Comparison of ENCODE assay signal across 8 cellular contexts in genomic region chr3:172317984-172318383, GRCh38.
DNase-seq lines count a peak whose midpoint lies in the region; ATAC-seq and TF ChIP-seq lines count a peak whose summit lies in the region.

No MANE protein-coding gene starts in this region.

- H3K4me1 ChIP-seq in Peyer's patch (peaks cover 0 to 43% (median 0%) of the 10 kb centered on the region in 4 donors), esophagus squamous epithelium (peaks cover 8 to 78% (median 28%) of the 10 kb centered on the region in 3 donors), neutrophil (ENCODE audit: control insufficient read depth in 1 of 2, insufficient read depth in 1 of 2, low read depth in 1 of 2, low read length in 1 of 2) (peaks cover 13 to 21% of the 10 kb centered on the region in 2 experiments)

- no peaks in the 10 kb centered on the region for H3K9me3 ChIP-seq in Peyer's patch
- no peaks in the 10 kb centered on the region for H3K9me3 ChIP-seq in esophagus squamous epithelium
- H3K9me3 ChIP-seq in neutrophil, result no peaks in the 10 kb centered on the region

- H3K27me3 ChIP-seq in Peyer's patch, result no peaks in the 10 kb centered on the region
- H3K27me3 ChIP-seq in esophagus squamous epithelium, result no peaks in the 10 kb centered on the region
- no peaks in the 10 kb centered on the region for H3K27me3 ChIP-seq in neutrophil

- DNase-seq in GM12865 (ENCODE audit: low read depth) (peak; percentile 58), Peyer's patch (no peak), esophagus squamous epithelium (lab: John Stamatoyannopoulos, UW) (no peak)
- DNase-seq in activated CD4-positive, CD25-positive, alpha-beta regulatory T cell (lab: John Stamatoyannopoulos, UW), result no peak
- no peak for DNase-seq in effector CD4-positive, alpha-beta T cell

- H3K4me3 ChIP-seq in GM12865 (ENCODE audit: low read depth, low read length), result no peak overlapping the region
- no peak overlapping the region for H3K4me3 ChIP-seq in Peyer's patch
- no peak overlapping the region for H3K4me3 ChIP-seq in esophagus squamous epithelium
- H3K4me3 ChIP-seq in neutrophil (ENCODE audit: low read depth in 1 of 2, low read length in 1 of 2), result no peak overlapping the region

- 0 to 8% methylated on average over 1 of the region's 1 CpG for WGBS in esophagus squamous epithelium, 2 donors

- TF ChIP-seq POLR2A in Peyer's patch (IDR thresholded peaks at IDR 0.05) (no peak), esophagus squamous epithelium (IDR thresholded peaks at IDR 0.05) (no peak)

- ATAC-seq in HG02973 (IDR thresholded peaks at IDR 0.05; ENCODE audit: unreplicated experiment) (peak; percentile 52), GM18867 (IDR thresholded peaks at IDR 0.05; ENCODE audit: unreplicated experiment) (no peak)

- H3K27ac ChIP-seq in Peyer's patch (peak overlapping the region; percentile 52 to 79 (median 56)), esophagus squamous epithelium (peak overlapping the region; percentile 25 to 82 (median 70)), neutrophil (peak overlapping the region; percentile 67)

- H3K36me3 ChIP-seq in Peyer's patch, result no peaks in the 10 kb centered on the region
- peaks cover 0 to 16% (median 3%) of the 10 kb centered on the region in 3 donors for H3K36me3 ChIP-seq in esophagus squamous epithelium
- H3K36me3 ChIP-seq in neutrophil, result peaks cover 63% of the 10 kb centered on the region

- intact Hi-C loops in esophagus squamous epithelium (cut with DNase I), result no loop called here

- no peak for TF ChIP-seq CTCF in GM12865 (IDR thresholded peaks at IDR 0.05; ENCODE audit: insufficient read depth, low read depth, low read length, missing control alignments)
- no peak for TF ChIP-seq CTCF in Peyer's patch (IDR thresholded peaks at IDR 0.05)
- TF ChIP-seq CTCF in esophagus squamous epithelium (IDR thresholded peaks at IDR 0.05), result no peak
- no peak for TF ChIP-seq CTCF in neutrophil (IDR thresholded peaks at IDR 0.05)
